19 cellular contexts compared by ENCODE assay signal in the genomic region with DNA sequence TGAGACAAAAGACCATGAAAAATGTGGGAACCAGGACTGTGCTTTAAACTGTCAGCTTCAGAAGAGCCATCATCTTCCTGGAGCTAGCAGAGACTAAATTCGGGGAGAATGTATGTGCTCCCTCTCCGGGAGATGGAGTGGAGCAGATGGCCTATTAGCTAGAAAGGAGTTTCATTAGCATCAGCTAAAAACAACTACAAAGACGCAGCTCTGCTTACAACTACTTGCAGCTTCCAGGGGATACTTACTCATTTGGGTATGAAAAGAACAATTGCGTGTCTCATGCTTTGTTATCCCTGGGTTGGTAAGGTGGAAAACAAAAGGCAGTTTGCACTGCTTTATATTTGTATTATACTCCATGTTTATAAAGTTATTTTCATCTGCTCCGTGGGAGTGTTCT.
"Had no signal": no experiment of that assay in that cellular context is flagged by ENCODE, and none has a peak within 500 bp of the region (broad histone marks: within the 10 kb centered on the region; RNA-seq: fewer than 3 reads in every experiment).

No MANE protein-coding gene starts in this region.

- H3K27me3 ChIP-seq: ascending aorta, gastrocnemius medialis, heart right ventricle, tibial artery, vagina had no signal

- H3K4me1 Mint-ChIP-seq: activated naive CD4-positive, alpha-beta T cell treated with anti-CD3 and anti-CD28 coated beads, Interleukin-2, amount 10 ng/mL, durations not matched to agents 7 days and 5 days; activated T-helper 17 cell treated with anti-CD3 and anti-CD28 coated beads, Interleukin-2, amount 50 U/mL, for 72 hours; naive thymus-derived CD8-positive, alpha-beta T cell; stimulated activated naive B cell treated with anti-CD40 and anti-IgM and Interleukin-4, amounts not matched to agents 10 μg/mL and 1 μg/mL and 100 μg/mL, for 72 hours had no signal

- ATAC-seq: activated T-helper 17 cell treated with anti-CD3 and anti-CD28 coated beads, Interleukin-2, amount 50 U/mL, for 72 hours; gastrocnemius medialis; heart right ventricle; naive thymus-derived CD8-positive, alpha-beta T cell; stimulated activated naive B cell treated with anti-CD40 and anti-IgM and Interleukin-4, amounts not matched to agents 10 μg/mL and 1 μg/mL and 100 μg/mL, for 72 hours had no signal

- DNase-seq: activated CD4-positive, alpha-beta T cell treated with anti-CD3 and anti-CD28 coated beads for 1 hour; activated CD4-positive, alpha-beta T cell treated with anti-CD3 and anti-CD28 coated beads, Interleukin-2, amount 50 U/mL, for 4 hours; activated naive CD4-positive, alpha-beta T cell treated with anti-CD3 and anti-CD28 coated beads, Interleukin-2, amount 10 ng/mL, durations not matched to agents 7 days and 5 days; activated T-cell treated with anti-CD3 and anti-CD28 coated beads for 4 hours; dermis blood vessel endothelial cell; erythroblast; gastrocnemius medialis; heart right ventricle; left ventricle myocardium inferior; naive thymus-derived CD8-positive, alpha-beta T cell; nucleus accumbens; posterior cingulate gyrus; stimulated activated CD4-positive, alpha-beta T cell treated with anti-CD3 and anti-CD28 coated beads, Interleukin-2, amount 100 ng/mL, for 48 hours; stimulated activated naive B cell treated with anti-CD40 and anti-IgM and Interleukin-4, amounts not matched to agents 10 μg/mL and 1 μg/mL and 100 μg/mL, for 72 hours; T1000; tibial artery had no signal

- H3K4me1 ChIP-seq: ascending aorta, gastrocnemius medialis, heart right ventricle, left ventricle myocardium inferior, tibial artery, vagina had no signal

- H3K9me3 ChIP-seq: ascending aorta, gastrocnemius medialis, left ventricle myocardium inferior, tibial artery, vagina had no signal

- H3K4me3 Mint-ChIP-seq: activated naive CD4-positive, alpha-beta T cell treated with anti-CD3 and anti-CD28 coated beads, Interleukin-2, amount 10 ng/mL, durations not matched to agents 7 days and 5 days; activated T-helper 17 cell treated with anti-CD3 and anti-CD28 coated beads, Interleukin-2, amount 50 U/mL, for 72 hours; naive thymus-derived CD8-positive, alpha-beta T cell; stimulated activated naive B cell treated with anti-CD40 and anti-IgM and Interleukin-4, amounts not matched to agents 10 μg/mL and 1 μg/mL and 100 μg/mL, for 72 hours had no signal

- H3K9me3 Mint-ChIP-seq: activated naive CD4-positive, alpha-beta T cell treated with anti-CD3 and anti-CD28 coated beads, Interleukin-2, amount 10 ng/mL, durations not matched to agents 7 days and 5 days; activated T-helper 17 cell treated with anti-CD3 and anti-CD28 coated beads, Interleukin-2, amount 50 U/mL, for 72 hours had no signal

- H3K27ac Mint-ChIP-seq: activated naive CD4-positive, alpha-beta T cell treated with anti-CD3 and anti-CD28 coated beads, Interleukin-2, amount 10 ng/mL, durations not matched to agents 7 days and 5 days; activated T-helper 17 cell treated with anti-CD3 and anti-CD28 coated beads, Interleukin-2, amount 50 U/mL, for 72 hours; naive thymus-derived CD8-positive, alpha-beta T cell; stimulated activated naive B cell treated with anti-CD40 and anti-IgM and Interleukin-4, amounts not matched to agents 10 μg/mL and 1 μg/mL and 100 μg/mL, for 72 hours had no signal

- H3K27ac ChIP-seq: ascending aorta, gastrocnemius medialis, heart right ventricle, left ventricle myocardium inferior, tibial artery, vagina had no signal

- H3K36me3 ChIP-seq: ascending aorta, gastrocnemius medialis, heart right ventricle, left ventricle myocardium inferior, tibial artery, vagina had no signal

- H3K4me3 ChIP-seq: ascending aorta, gastrocnemius medialis, heart right ventricle, left ventricle myocardium inferior, tibial artery, vagina had no signal

- H3K27me3 Mint-ChIP-seq: activated naive CD4-positive, alpha-beta T cell treated with anti-CD3 and anti-CD28 coated beads, Interleukin-2, amount 10 ng/mL, durations not matched to agents 7 days and 5 days; stimulated activated naive B cell treated with anti-CD40 and anti-IgM and Interleukin-4, amounts not matched to agents 10 μg/mL and 1 μg/mL and 100 μg/mL, for 72 hours had no signal
